ENCODE assay signal across 10 cellular contexts in genomic region chr10:59240581-59241183, GRCh38.
DNase-seq lines count a peak whose midpoint lies in the region; ATAC-seq and TF ChIP-seq lines count a peak whose summit lies in the region.
"Had no signal": no experiment of that assay in that cellular context is flagged by ENCODE, and none has a peak within 500 bp of the region (broad histone marks: within the 10 kb centered on the region; RNA-seq: fewer than 3 reads in every experiment).

No MANE protein-coding gene starts in this region.

- no peak overlapping the region for H3K4me3 ChIP-seq in stomach
- H3K4me3 ChIP-seq: SJCRH30 had no signal

- peak in 5 of 7 experiments; percentile 18 to 67 (median 62) for TF ChIP-seq CTCF in stomach (IDR thresholded peaks at IDR 0.05)

- H3K9me3 ChIP-seq in stomach = no peaks in the 10 kb centered on the region
- H3K9me3 ChIP-seq: SJCRH30 had no signal

- 33 to 53% (median 35%) methylated on average over 2 of the region's 2 CpGs for WGBS in stomach, 5 donors

- no peak overlapping the region for H3K27ac ChIP-seq in stomach
- H3K27ac ChIP-seq: SJCRH30 had no signal

- TF ChIP-seq POLR2A in stomach (IDR thresholded peaks at IDR 0.05) = no peak

- ATAC-seq in HG03432 (IDR thresholded peaks at IDR 0.05; ENCODE audit: unreplicated experiment) (peak; percentile 47), HG03025 (IDR thresholded peaks at IDR 0.05; ENCODE audit: low FRiP score, unreplicated experiment) (no peak), HG02623 (IDR thresholded peaks at IDR 0.05; ENCODE audit: unreplicated experiment) (no peak), HG03457 (IDR thresholded peaks at IDR 0.05; ENCODE audit: unreplicated experiment) (no peak)

- intact Hi-C loops in stomach (cut with DNase I; ENCODE audit: low total_unique reads) = loop anchor here (10.0 kb wide), 1 partner anchor 384 kb away; no protein-coding TSS in a partner anchor

- H3K27me3 ChIP-seq in stomach = no peaks in the 10 kb centered on the region
- H3K27me3 ChIP-seq: SJCRH30 had no signal

- DNase-seq in DMS114 treated with DMSO at 0.1 percent for 48 hours (lab: John Stamatoyannopoulos, UW; ENCODE audit: unreplicated experiment) = peak; percentile 38
- DNase-seq in SKM-1 treated with dmso at 0.1 percent for 144 hours (lab: John Stamatoyannopoulos, UW; ENCODE audit: unreplicated experiment) = peak; percentile 43
- DNase-seq in globus pallidus (ENCODE audit: low spot score) = peak; percentile 72
- DNase-seq in stomach = no peak
- DNase-seq: naive B cell had no signal

- no peak for TF ChIP-seq EP300 in stomach (IDR thresholded peaks at IDR 0.05)

- H3K36me3 ChIP-seq in stomach = no peaks in the 10 kb centered on the region
- H3K36me3 ChIP-seq: SJCRH30 had no signal

- peaks cover 0 to 5% (median 0%) of the 10 kb centered on the region in 4 donors for H3K4me1 ChIP-seq in stomach
- H3K4me1 ChIP-seq: SJCRH30 had no signal
